In genomic region chr22:50178471-50178864, GRCh38 we compare ENCODE assay signal across 25 cellular contexts.
"Had no signal": no experiment of that assay in that cellular context is flagged by ENCODE, and none has a peak within 500 bp of the region (broad histone marks: within the 10 kb centered on the region; RNA-seq: fewer than 3 reads in every experiment).

No MANE protein-coding gene starts in this region.

- H3K36me3 ChIP-seq: ascending aorta, MG63, Peyer's patch had no signal

- ATAC-seq: activated naive CD8-positive, alpha-beta T cell treated with anti-CD3 and anti-CD28 coated beads, Interleukin-2, amount 50 U/mL, for 24 hours; activated T-cell treated with anti-CD3 and anti-CD28 coated beads, Interleukin-2, amount 50 U/mL, for 72 hours; T-helper 17 cell had no signal

- H3K4me1 Mint-ChIP-seq: activated CD4-positive, alpha-beta T cell treated with anti-CD3 and anti-CD28 coated beads, Interleukin-2, amount 10 ng/mL, durations not matched to agents 24 days and 14 days had no signal

- FAIRE-seq: TTC549 had no signal

- H3K4me3 Mint-ChIP-seq: activated B cell treated with CpG ODN at 0.5 μM for 24 hours; activated CD4-positive, alpha-beta T cell treated with anti-CD3 and anti-CD28 coated beads, Interleukin-2, amount 10 ng/mL, durations not matched to agents 24 days and 14 days; activated naive CD8-positive, alpha-beta T cell treated with anti-CD3 and anti-CD28 coated beads, Interleukin-2, amount 50 U/mL, for 24 hours; activated T-cell treated with anti-CD3 and anti-CD28 coated beads, Interleukin-2, amount 50 U/mL, for 72 hours; brain; central memory CD8-positive, alpha-beta T cell; T-helper 17 cell had no signal

- H3K4me3 ChIP-seq: ascending aorta, MG63, Peyer's patch had no signal

- H3K9me3 Mint-ChIP-seq: activated B cell treated with CpG ODN at 0.5 μM for 24 hours; activated CD4-positive, alpha-beta T cell treated with anti-CD3 and anti-CD28 coated beads, Interleukin-2, amount 10 ng/mL, durations not matched to agents 24 days and 14 days; activated naive CD8-positive, alpha-beta T cell treated with anti-CD3 and anti-CD28 coated beads, Interleukin-2, amount 50 U/mL, for 24 hours; activated T-cell treated with anti-CD3 and anti-CD28 coated beads, Interleukin-2, amount 50 U/mL, for 72 hours; activated T-helper 2 cell treated with anti-CD3 and anti-CD28 coated beads, Interferon-gamma antibody, Interleukin-2, Interleukin-4, amounts not matched to agents 10 μg/mL and 5 μg/mL and 100 μg/mL, durations not matched to agents 14 hours and 24 hours and 36 hours; central memory CD8-positive, alpha-beta T cell had no signal

- H3K9me3 ChIP-seq: ascending aorta, MG63, Peyer's patch had no signal

- H3K27me3 ChIP-seq: ascending aorta, MG63, Peyer's patch had no signal

- H3K27ac Mint-ChIP-seq: activated B cell treated with CpG ODN at 0.5 μM for 24 hours; activated CD4-positive, alpha-beta T cell treated with anti-CD3 and anti-CD28 coated beads, Interleukin-2, amount 10 ng/mL, durations not matched to agents 24 days and 14 days; activated naive CD8-positive, alpha-beta T cell treated with anti-CD3 and anti-CD28 coated beads, Interleukin-2, amount 50 U/mL, for 24 hours; activated T-cell treated with anti-CD3 and anti-CD28 coated beads, Interleukin-2, amount 50 U/mL, for 72 hours; activated T-helper 2 cell treated with anti-CD3 and anti-CD28 coated beads, Interferon-gamma antibody, Interleukin-2, Interleukin-4, amounts not matched to agents 10 μg/mL and 5 μg/mL and 100 μg/mL, durations not matched to agents 14 hours and 24 hours and 36 hours; brain; T-helper 17 cell had no signal

- H3K27ac ChIP-seq: ascending aorta, Peyer's patch had no signal

- DNase-seq: activated B cell treated with CpG ODN at 0.5 μM for 24 hours; activated CD4-positive, alpha-beta T cell treated with anti-CD3 and anti-CD28 coated beads for 1 hour; activated CD4-positive, alpha-beta T cell treated with anti-CD3 and anti-CD28 coated beads, Interleukin-2, amount 10 ng/mL, durations not matched to agents 24 days and 14 days; activated CD4-positive, alpha-beta T cell treated with anti-CD3 and anti-CD28 coated beads, Interleukin-2, amount 50 U/mL, for 48 hours; activated CD8-positive, alpha-beta memory T cell treated with anti-CD3 and anti-CD28 coated beads for 24 hours; activated naive CD4-positive, alpha-beta T cell treated with anti-CD3 and anti-CD28 coated beads, Interleukin-2, amount 50 U/mL, for 16 hours; activated naive CD8-positive, alpha-beta T cell treated with anti-CD3 and anti-CD28 coated beads, Interleukin-2, amount 50 U/mL, for 24 hours; activated T-cell treated with anti-CD3 and anti-CD28 coated beads, Interleukin-2, amount 50 U/mL, for 72 hours; amniotic stem cell; MG63; MV-4-11; NCI-H1092 treated with DMSO at 0.1 percent for 48 hours; NCI-H1436 treated with DMSO at 0.1 percent for 48 hours; NCI-H187; NCI-H2081; NCI-H510A treated with DMSO at 0.1 percent for 48 hours; Peyer's patch; SHP77 treated with DMSO at 0.1 percent for 48 hours; T-helper 17 cell; T-helper 9 cell had no signal
